ENCODE assay signal across 11 cellular contexts in genomic region chr20:49207071-49207470, GRCh38. TPM values are rescaled to one million over a fixed set of nuclear protein-coding genes. Genes with fewer than 3 reads are reported as not detected.
DNase-seq lines count a peak whose midpoint lies in the region; ATAC-seq and TF ChIP-seq lines count a peak whose summit lies in the region.
"Had no signal": no experiment of that assay in that cellular context is flagged by ENCODE, and none has a peak within 500 bp of the region (broad histone marks: within the 10 kb centered on the region; RNA-seq: fewer than 3 reads in every experiment).

No MANE protein-coding gene starts in this region.

- CTCF ChIA-PET in activated naive CD4-positive, alpha-beta T cell treated with anti-CD3 and anti-CD28 coated beads for 36 hours (lab: Charles Lee) = interaction anchor here (0.5 to 3.4 kb wide), 5 partner anchors 10 to 74 kb away, joined by 3 to 19 read pairs (median 4); no protein-coding TSS in a partner anchor
- CTCF ChIA-PET in MCF 10A (lab: Yijun Ruan, JAX) = interaction anchor here (4.2 kb wide), 1 partner anchor 9 kb away, joined by 33 read pairs; no protein-coding TSS in a partner anchor
- CTCF ChIA-PET in CD8-positive, alpha-beta memory T cell (lab: Charles Lee) = interaction anchor here (1.1 kb wide), 1 partner anchor 9 kb away, joined by 3 read pairs; no protein-coding TSS in a partner anchor

- no peak overlapping the region for H3K4me3 Mint-ChIP-seq in activated naive CD4-positive, alpha-beta T cell treated with anti-CD3 and anti-CD28 coated beads for 36 hours
- no peak overlapping the region for H3K4me3 Mint-ChIP-seq in stimulated activated effector memory CD8-positive, alpha-beta T cell treated with anti-CD3 and anti-CD28 coated beads, Interleukin-12 subunit alpha, Interleukin-12 subunit beta, amount 100 ng/mL, for 72 hours
- H3K4me3 Mint-ChIP-seq in MCF 10A (ENCODE audit: unreplicated experiment) = no peak overlapping the region
- no peak overlapping the region for H3K4me3 Mint-ChIP-seq in CD8-positive, alpha-beta memory T cell
- H3K4me3 Mint-ChIP-seq: neural crest cell; stimulated activated memory B cell treated with anti-CD40 and anti-IgM and Interleukin-4, amounts not matched to agents 10 μg/mL and 1 μg/mL and 100 μg/mL, for 72 hours had no signal

- H3K9me3 Mint-ChIP-seq in activated naive CD4-positive, alpha-beta T cell treated with anti-CD3 and anti-CD28 coated beads for 36 hours = peaks cover 5% of the 10 kb centered on the region
- H3K9me3 Mint-ChIP-seq in stimulated activated effector memory CD8-positive, alpha-beta T cell treated with anti-CD3 and anti-CD28 coated beads, Interleukin-12 subunit alpha, Interleukin-12 subunit beta, amount 100 ng/mL, for 72 hours = peaks cover 2% of the 10 kb centered on the region
- peaks cover 8% of the 10 kb centered on the region for H3K9me3 Mint-ChIP-seq in MCF 10A (ENCODE audit: unreplicated experiment)
- peaks cover 0 to 6% (median 3%) of the 10 kb centered on the region in 5 donors for H3K9me3 Mint-ChIP-seq in CD8-positive, alpha-beta memory T cell

- 0 out of 2 replicates have a peak, but pooled peaks have one; percentile 9 for TF ChIP-seq CTCF in VCaP (conservative IDR thresholded peaks at IDR 0.05)
- no peak for TF ChIP-seq CTCF in MCF 10A (IDR thresholded peaks at IDR 0.05; ENCODE audit: unreplicated experiment)

- DNase-seq in activated naive CD4-positive, alpha-beta T cell treated with anti-CD3 and anti-CD28 coated beads for 36 hours = peak; percentile 52
- no peak for DNase-seq in activated naive CD4-positive, alpha-beta T cell (lab: John Stamatoyannopoulos, UW)
- DNase-seq in M059J (ENCODE audit: low read depth) (peak; percentile 26), MCF 10A (ENCODE audit: unreplicated experiment) (no peak)
- DNase-seq in stimulated activated effector memory CD8-positive, alpha-beta T cell treated with anti-CD3 and anti-CD28 coated beads, Interleukin-12 subunit alpha, Interleukin-12 subunit beta, amount 100 ng/mL, for 72 hours (ENCODE audit: low spot score in 2 of 2) = no peak
- DNase-seq in CD8-positive, alpha-beta memory T cell = no peak

- no peaks in the 10 kb centered on the region for H3K4me1 Mint-ChIP-seq in activated naive CD4-positive, alpha-beta T cell treated with anti-CD3 and anti-CD28 coated beads for 36 hours (ENCODE audit: low read depth)
- H3K4me1 Mint-ChIP-seq in stimulated activated effector memory CD8-positive, alpha-beta T cell treated with anti-CD3 and anti-CD28 coated beads, Interleukin-12 subunit alpha, Interleukin-12 subunit beta, amount 100 ng/mL, for 72 hours = no peaks in the 10 kb centered on the region
- H3K4me1 Mint-ChIP-seq in MCF 10A (ENCODE audit: insufficient read depth, unreplicated experiment) = no peaks in the 10 kb centered on the region
- H3K4me1 Mint-ChIP-seq in CD8-positive, alpha-beta memory T cell = no peaks in the 10 kb centered on the region
- H3K4me1 Mint-ChIP-seq: neural crest cell; stimulated activated memory B cell treated with anti-CD40 and anti-IgM and Interleukin-4, amounts not matched to agents 10 μg/mL and 1 μg/mL and 100 μg/mL, for 72 hours had no signal

- ATAC-seq in stimulated activated effector memory CD8-positive, alpha-beta T cell treated with anti-CD3 and anti-CD28 coated beads, Interleukin-12 subunit alpha, Interleukin-12 subunit beta, amount 100 ng/mL, for 72 hours = peak; percentile 45
- no peak for ATAC-seq in HG03442 (IDR thresholded peaks at IDR 0.05; ENCODE audit: unreplicated experiment)
- ATAC-seq: stimulated activated memory B cell treated with anti-CD40 and anti-IgM and Interleukin-4, amounts not matched to agents 10 μg/mL and 1 μg/mL and 100 μg/mL, for 72 hours had no signal

- H3K27me3 ChIP-seq in CD8-positive, alpha-beta memory T cell (ENCODE audit: insufficient read depth, low read length, poor library complexity, severe bottlenecking) = no peaks in the 10 kb centered on the region
- H3K27me3 ChIP-seq: BLaER1 treated with 17β-estradiol and CSF1 and Interleukin-3, amounts not matched to agents 10 nM and 100 nM had no signal

- no peaks in the 10 kb centered on the region for H3K36me3 Mint-ChIP-seq in activated naive CD4-positive, alpha-beta T cell treated with anti-CD3 and anti-CD28 coated beads for 36 hours (ENCODE audit: low read depth)
- H3K36me3 Mint-ChIP-seq in stimulated activated effector memory CD8-positive, alpha-beta T cell treated with anti-CD3 and anti-CD28 coated beads, Interleukin-12 subunit alpha, Interleukin-12 subunit beta, amount 100 ng/mL, for 72 hours = no peaks in the 10 kb centered on the region
- no peaks in the 10 kb centered on the region for H3K36me3 Mint-ChIP-seq in MCF 10A (ENCODE audit: insufficient read depth, unreplicated experiment)
- peaks cover 0 to 6% (median 2%) of the 10 kb centered on the region in 3 donors for H3K36me3 Mint-ChIP-seq in CD8-positive, alpha-beta memory T cell

- no peaks in the 10 kb centered on the region for H3K9me3 ChIP-seq in CD8-positive, alpha-beta memory T cell (ENCODE audit: low read length)

- no peaks in the 10 kb centered on the region for H3K4me1 ChIP-seq in CD8-positive, alpha-beta memory T cell (ENCODE audit: insufficient read depth, low read length)
- H3K4me1 ChIP-seq: BLaER1 treated with 17β-estradiol and CSF1 and Interleukin-3, amounts not matched to agents 10 nM and 100 nM had no signal

- no TSS peak for BruUV-seq in MCF 10A (replicated peaks; lab: Mats Ljungman, UMichigan)

- no peak overlapping the region for H3K4me3 ChIP-seq in CD8-positive, alpha-beta memory T cell (ENCODE audit: low read length)
- H3K4me3 ChIP-seq: BLaER1 treated with 17β-estradiol and CSF1 and Interleukin-3, amounts not matched to agents 10 nM and 100 nM had no signal

- H3K27ac ChIP-seq in VCaP = no peak overlapping the region
- no peak overlapping the region for H3K27ac ChIP-seq in CD8-positive, alpha-beta memory T cell (ENCODE audit: low read depth, low read length)
- H3K27ac ChIP-seq: BLaER1 treated with 17β-estradiol and CSF1 and Interleukin-3, amounts not matched to agents 10 nM and 100 nM had no signal

- intact Hi-C loops in activated naive CD4-positive, alpha-beta T cell treated with anti-CD3 and anti-CD28 coated beads for 36 hours (cut with micrococcal nuclease) = loop anchor here (1.0 kb wide), 1 partner anchor 74 kb away; no protein-coding TSS in a partner anchor
- intact Hi-C loops in MCF 10A (cut with micrococcal nuclease) = no loop called here

- POLR2A ChIA-PET in MCF 10A (lab: Yijun Ruan, JAX) = no interaction called here
- POLR2A ChIA-PET in CD8-positive, alpha-beta memory T cell (lab: Charles Lee) = no interaction called here

- no peaks in the 10 kb centered on the region for H3K27me3 Mint-ChIP-seq in activated naive CD4-positive, alpha-beta T cell treated with anti-CD3 and anti-CD28 coated beads for 36 hours (ENCODE audit: low read depth)
- H3K27me3 Mint-ChIP-seq in MCF 10A (ENCODE audit: insufficient read depth, unreplicated experiment) = no peaks in the 10 kb centered on the region
- H3K27me3 Mint-ChIP-seq in CD8-positive, alpha-beta memory T cell = peaks cover 0 to 1% of the 10 kb centered on the region in 2 donors
- H3K27me3 Mint-ChIP-seq: stimulated activated memory B cell treated with anti-CD40 and anti-IgM and Interleukin-4, amounts not matched to agents 10 μg/mL and 1 μg/mL and 100 μg/mL, for 72 hours had no signal

- no peak overlapping the region for H3K27ac Mint-ChIP-seq in activated naive CD4-positive, alpha-beta T cell treated with anti-CD3 and anti-CD28 coated beads for 36 hours
- no peak overlapping the region for H3K27ac Mint-ChIP-seq in stimulated activated effector memory CD8-positive, alpha-beta T cell treated with anti-CD3 and anti-CD28 coated beads, Interleukin-12 subunit alpha, Interleukin-12 subunit beta, amount 100 ng/mL, for 72 hours
- no peak overlapping the region for H3K27ac Mint-ChIP-seq in MCF 10A (ENCODE audit: low read depth, unreplicated experiment)
- H3K27ac Mint-ChIP-seq in CD8-positive, alpha-beta memory T cell = no peak overlapping the region
- H3K27ac Mint-ChIP-seq: stimulated activated memory B cell treated with anti-CD40 and anti-IgM and Interleukin-4, amounts not matched to agents 10 μg/mL and 1 μg/mL and 100 μg/mL, for 72 hours had no signal

- no peaks in the 10 kb centered on the region for H3K36me3 ChIP-seq in CD8-positive, alpha-beta memory T cell (ENCODE audit: insufficient read depth, low read length)
- H3K36me3 ChIP-seq: BLaER1 treated with 17β-estradiol and CSF1 and Interleukin-3, amounts not matched to agents 10 nM and 100 nM had no signal

RNA-seq across cellular contexts. Expression of gene DDX27, which starts 12.1 kb away (rescaled TPM):
- 10 to 100 TPM; 40.6 to 41.2 TPM for total RNA-seq in activated naive CD4-positive, alpha-beta T cell treated with anti-CD3 and anti-CD28 coated beads for 36 hours
- total RNA-seq in M059J (2014; rRNA removed; shearing (Covaris generic)) = 44.2 and 65.4 TPM in 2 replicates
- total RNA-seq in MCF 10A (2022) = 45.7 and 56.4 TPM in 2 replicates
- total RNA-seq in CD8-positive, alpha-beta memory T cell = 10 to 100 TPM; 67.3 to 68.7 TPM
- 50.1 TPM for polyA plus RNA-seq in CD8-positive, alpha-beta memory T cell

RNA-seq across cellular contexts. Expression of gene STAU1, which starts 18.9 kb away (rescaled TPM):
- total RNA-seq in activated naive CD4-positive, alpha-beta T cell treated with anti-CD3 and anti-CD28 coated beads for 36 hours = 10 to 100 TPM; 50.6 to 54.4 TPM
- total RNA-seq in M059J (2014; rRNA removed; shearing (Covaris generic)) = 81.4 and 125 TPM in 2 replicates
- 109 and 110 TPM in 2 replicates for total RNA-seq in MCF 10A (2022)
- 10 to 100 TPM; 76.8 to 77.6 TPM for total RNA-seq in CD8-positive, alpha-beta memory T cell
- polyA plus RNA-seq in CD8-positive, alpha-beta memory T cell = 40.5 TPM

Comparison
In these comparisons a context has a peak if more than half of its experiments do, and no peak if none do; other contexts are left out.
1. DNase-seq: peak in activated naive CD4-positive, alpha-beta T cell treated with anti-CD3 and anti-CD28 coated beads for 36 hours (single experiment) and M059J (single experiment); none in activated naive CD4-positive, alpha-beta T cell (0 of 4), stimulated activated effector memory CD8-positive, alpha-beta T cell treated with anti-CD3 and anti-CD28 coated beads, Interleukin-12 subunit alpha, Interleukin-12 subunit beta, amount 100 ng/mL, for 72 hours (0 of 2), MCF 10A (single experiment) and CD8-positive, alpha-beta memory T cell (0 of 5).